8 cellular contexts compared by ENCODE assay signal in genomic region chr13:65966991-65967451, GRCh38.
DNase-seq lines count a peak whose midpoint lies in the region; ATAC-seq and TF ChIP-seq lines count a peak whose summit lies in the region.

No MANE protein-coding gene starts in this region.

- no peaks in the 10 kb centered on the region for H3K36me3 Mint-ChIP-seq in Caco-2 (ENCODE audit: insufficient read depth, unreplicated experiment)
- H3K36me3 Mint-ChIP-seq in activated CD8-positive, alpha-beta T cell treated with anti-CD3 and anti-CD28 coated beads for 36 hours (ENCODE audit: low read depth): no peaks in the 10 kb centered on the region

- intact Hi-C loops in Caco-2 (cut with micrococcal nuclease; ENCODE audit: unreplicated experiment): loop anchor here (1.0 to 5.0 kb wide), 2 partner anchors 311 to 1270 kb away; no protein-coding TSS in a partner anchor
- intact Hi-C loops in activated CD8-positive, alpha-beta T cell treated with anti-CD3 and anti-CD28 coated beads for 36 hours (cut with micrococcal nuclease): no loop called here
- intact Hi-C loops in posterior vena cava (cut with DNase I): no loop called here

- TF ChIP-seq CTCF in Caco-2 (IDR thresholded peaks at IDR 0.05; ENCODE audit: insufficient read depth in 1 of 2, low read depth in 1 of 2, low read length in 1 of 2, severe bottlenecking in 1 of 2, unreplicated experiment in 1 of 2): peak; percentile 37 to 46
- no peak for TF ChIP-seq CTCF in activated CD8-positive, alpha-beta T cell treated with anti-CD3 and anti-CD28 coated beads for 36 hours (IDR thresholded peaks at IDR 0.05)

- BruUV-seq in Caco-2 (replicated peaks; lab: Mats Ljungman, UMichigan): no TSS peak

- H3K9me3 ChIP-seq in Caco-2: no peaks in the 10 kb centered on the region

- CTCF ChIA-PET in Caco-2 (lab: Charles Lee): no interaction called here
- CTCF ChIA-PET in activated CD8-positive, alpha-beta T cell treated with anti-CD3 and anti-CD28 coated beads for 36 hours (lab: Charles Lee): no interaction called here

- H3K4me3 Mint-ChIP-seq in Caco-2 (ENCODE audit: unreplicated experiment): no peak overlapping the region
- H3K4me3 Mint-ChIP-seq in activated CD8-positive, alpha-beta T cell treated with anti-CD3 and anti-CD28 coated beads for 36 hours: no peak overlapping the region

- H3K4me1 ChIP-seq in Caco-2: no peaks in the 10 kb centered on the region

- H3K27ac Mint-ChIP-seq in Caco-2 (ENCODE audit: unreplicated experiment): no peak overlapping the region
- H3K27ac Mint-ChIP-seq in activated CD8-positive, alpha-beta T cell treated with anti-CD3 and anti-CD28 coated beads for 36 hours: no peak overlapping the region

- H3K9me3 Mint-ChIP-seq in Caco-2 (ENCODE audit: unreplicated experiment): no peaks in the 10 kb centered on the region
- peaks cover 4% of the 10 kb centered on the region for H3K9me3 Mint-ChIP-seq in activated CD8-positive, alpha-beta T cell treated with anti-CD3 and anti-CD28 coated beads for 36 hours

- H3K4me3 ChIP-seq in Caco-2 (ENCODE audit: low read depth, low read length): no peak overlapping the region

- DNase-seq in Caco-2: peak; percentile 45 to 63
- peak; percentile 72 for DNase-seq in HT1080 (ENCODE audit: low read depth)
- DNase-seq in SKM-1 treated with dmso at 0.1 percent for 144 hours (lab: John Stamatoyannopoulos, UW; ENCODE audit: unreplicated experiment): peak; percentile 51
- peak; percentile 64 for DNase-seq in iPS DF 4.7 (ENCODE audit: extremely low read depth, low spot score)
- no peak for DNase-seq in activated gamma-delta T cell (lab: John Stamatoyannopoulos, UW)
- DNase-seq in T1000 (lab: John Stamatoyannopoulos, UW): no peak
- DNase-seq in activated CD8-positive, alpha-beta T cell treated with anti-CD3 and anti-CD28 coated beads for 36 hours: no peak
- no peak for DNase-seq in posterior vena cava (ENCODE audit: low spot score)

- no peaks in the 10 kb centered on the region for H3K36me3 ChIP-seq in Caco-2 (ENCODE audit: control insufficient read depth, insufficient read depth, low read length)

- no peaks in the 10 kb centered on the region for H3K27me3 Mint-ChIP-seq in Caco-2 (ENCODE audit: insufficient read depth, unreplicated experiment)
- no peaks in the 10 kb centered on the region for H3K27me3 Mint-ChIP-seq in activated CD8-positive, alpha-beta T cell treated with anti-CD3 and anti-CD28 coated beads for 36 hours

- H3K27me3 ChIP-seq in Caco-2 (replicated peaks; ENCODE audit: control insufficient read depth, insufficient read depth, low read length): no peaks in the 10 kb centered on the region

- POLR2A ChIA-PET in Caco-2 (lab: Charles Lee): no interaction called here
- POLR2A ChIA-PET in activated CD8-positive, alpha-beta T cell treated with anti-CD3 and anti-CD28 coated beads for 36 hours (lab: Charles Lee): no interaction called here

- H3K4me1 Mint-ChIP-seq in Caco-2 (ENCODE audit: low read depth, unreplicated experiment): no peaks in the 10 kb centered on the region
- no peaks in the 10 kb centered on the region for H3K4me1 Mint-ChIP-seq in activated CD8-positive, alpha-beta T cell treated with anti-CD3 and anti-CD28 coated beads for 36 hours (ENCODE audit: low read depth)

- no peak for ATAC-seq in activated CD8-positive, alpha-beta T cell treated with anti-CD3 and anti-CD28 coated beads for 36 hours

Comparison
In these comparisons a context has a peak if more than half of its experiments do, and no peak if none do; other contexts are left out.
1. DNase-seq: peak in Caco-2 (2 of 2), HT1080 (single experiment), SKM-1 treated with dmso at 0.1 percent for 144 hours (single experiment) and iPS DF 4.7 (single experiment); none in activated gamma-delta T cell (single experiment), T1000 (single experiment), activated CD8-positive, alpha-beta T cell treated with anti-CD3 and anti-CD28 coated beads for 36 hours (single experiment) and posterior vena cava (single experiment).